1 cellular context compared by ENCODE assay signal in genomic region chr3:143163562-143163961, GRCh38.
A peak's percentile ranks its signal among the peaks of the same experiment; 100 is the strongest.
TF ChIP-seq lines count a peak whose summit lies in the region.

No MANE protein-coding gene starts in this region.

TF ChIP-seq in GM12878, 131 proteins besides CTCF, POLR2A, EP300 and RAD21:
- TF ChIP-seq ZBTB40 (IDR thresholded peaks at IDR 0.05; ENCODE audit: borderline replicate concordance) (no peak), MTA3 (IDR thresholded peaks at IDR 0.05; ENCODE audit: borderline replicate concordance, low read length) (no peak), SPI1 (IDR thresholded peaks at IDR 0.05; ENCODE audit: borderline replicate concordance, insufficient read depth, low read depth, low read length) (0 out of 2 replicates have a peak, but pooled peaks have one; percentile 29), TCF3 (IDR thresholded peaks at IDR 0.05; ENCODE audit: borderline replicate concordance, insufficient read depth, low read depth, low read length) (no peak)
TF ChIP-seq in GM12878: peak in this region for 1.
